In the genomic region with DNA sequence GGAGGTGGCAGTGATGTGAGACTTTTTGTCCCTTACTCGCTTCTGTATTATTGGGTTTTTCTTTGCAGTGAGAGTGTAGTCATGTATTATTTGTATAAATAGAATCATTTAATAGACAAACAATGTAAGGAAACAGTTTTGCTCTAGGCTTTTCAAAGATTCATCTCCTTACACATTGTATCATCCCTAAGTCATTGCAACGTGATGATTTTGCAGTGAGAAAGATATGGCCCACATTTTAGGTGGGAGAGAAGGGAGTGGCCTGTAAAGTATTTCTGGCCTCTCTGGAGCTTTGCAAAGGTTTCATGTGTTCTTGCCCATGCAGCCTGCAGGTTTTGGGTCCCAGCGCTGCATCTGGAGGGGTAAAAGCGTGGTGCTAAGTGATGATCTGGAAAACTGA, we compare ENCODE assay signal across 16 cellular contexts. TPM values are rescaled to one million over a fixed set of nuclear protein-coding genes. Genes with fewer than 3 reads are reported as not detected.
DNase-seq lines count a peak whose midpoint lies in the region; ATAC-seq, FAIRE-seq and TF ChIP-seq lines count a peak whose summit lies in the region.
"Had no signal": no experiment of that assay in that cellular context is flagged by ENCODE, and none has a peak within 500 bp of the region (broad histone marks: within the 10 kb centered on the region; RNA-seq: fewer than 3 reads in every experiment).

No MANE protein-coding gene starts in this region.

- FAIRE-seq in GM12891 (lab: Jason Lieb, UNC) = no peak
- FAIRE-seq: H1 had no signal

- no peak overlapping the region for H3K4me3 ChIP-seq in GM23338
- no peak overlapping the region for H3K4me3 ChIP-seq in esophagus squamous epithelium
- H3K4me3 ChIP-seq in sigmoid colon = no peak overlapping the region

- H4K20me1 ChIP-seq in GM23338 (replicated peaks; ENCODE audit: insufficient read depth) = no peaks in the 10 kb centered on the region

- H3K4me1 ChIP-seq in GM23338 (ENCODE audit: insufficient read depth) = peaks cover 6% of the 10 kb centered on the region; the same call in 1 of the 2 replicates
- H3K4me1 ChIP-seq in esophagus squamous epithelium = peaks cover 12 to 76% (median 26%) of the 10 kb centered on the region in 3 donors
- peaks cover 0 to 76% (median 71%) of the 10 kb centered on the region in 4 donors for H3K4me1 ChIP-seq in sigmoid colon

- no peak overlapping the region for H3K4me2 ChIP-seq in GM23338

- no peaks in the 10 kb centered on the region for H3K9me3 Mint-ChIP-seq in GM23338
- H3K9me3 Mint-ChIP-seq: HFFc6, IgD-negative memory B cell had no signal

- H3K4me1 Mint-ChIP-seq in GM23338 = peaks cover 55% of the 10 kb centered on the region

- H3K27ac ChIP-seq in GM23338 (ENCODE audit: low read depth) = no peak overlapping the region
- peak overlapping the region in 3 of 4 donors; percentile 1 to 13 (median 11) for H3K27ac ChIP-seq in esophagus squamous epithelium
- H3K27ac ChIP-seq in sigmoid colon = peak overlapping the region; percentile 77 to 87 (median 81)

- no peaks in the 10 kb centered on the region for H3F3A ChIP-seq in GM23338 (replicated peaks; ENCODE audit: low read depth)

- no peak overlapping the region for H3K4me3 Mint-ChIP-seq in GM23338
- H3K4me3 Mint-ChIP-seq: CD14-positive monocyte, HFFc6, IgD-negative memory B cell had no signal

- H3K27ac Mint-ChIP-seq in GM23338 = 0 out of 2 replicates have a peak overlapping the region, but pooled peaks have one; percentile 27
- H3K27ac Mint-ChIP-seq: CD14-positive monocyte, HFFc6 had no signal

- no peak for TF ChIP-seq EP300 in sigmoid colon (IDR thresholded peaks at IDR 0.05)

- H3K27me3 ChIP-seq in GM23338 (ENCODE audit: insufficient read depth) (no peaks in the 10 kb centered on the region), esophagus squamous epithelium (no peaks in the 10 kb centered on the region), sigmoid colon (no peaks in the 10 kb centered on the region)

- ATAC-seq in GM23338 = no peak

- H3K79me2 ChIP-seq in GM23338 (replicated peaks; ENCODE audit: insufficient read depth) = no peaks in the 10 kb centered on the region

- no peak overlapping the region for H2AFZ ChIP-seq in GM23338

- H3K9me3 ChIP-seq in esophagus squamous epithelium (no peaks in the 10 kb centered on the region), sigmoid colon (no peaks in the 10 kb centered on the region)

- no peaks in the 10 kb centered on the region for H3K36me3 Mint-ChIP-seq in GM23338 (ENCODE audit: low read depth)
- H3K36me3 Mint-ChIP-seq: IgD-negative memory B cell had no signal

- H3K36me3 ChIP-seq in GM23338 (ENCODE audit: insufficient read depth) (no peaks in the 10 kb centered on the region), esophagus squamous epithelium (no peaks in the 10 kb centered on the region), sigmoid colon (no peaks in the 10 kb centered on the region)

- intact Hi-C loops in esophagus squamous epithelium (cut with DNase I) (no loop called here), sigmoid colon (cut with DNase I) (no loop called here)

- no peak for TF ChIP-seq CTCF in GM23338 (conservative IDR thresholded peaks at IDR 0.05; ENCODE audit: low read depth in 2 of 2)
- TF ChIP-seq CTCF in esophagus squamous epithelium (IDR thresholded peaks at IDR 0.05) = no peak
- TF ChIP-seq CTCF in sigmoid colon (IDR thresholded peaks at IDR 0.05) = no peak

- H3K27me3 Mint-ChIP-seq in GM23338 (ENCODE audit: insufficient read depth, low read depth, poor library complexity) = peaks cover 2% of the 10 kb centered on the region

- no peaks in the 10 kb centered on the region for H3K9me2 ChIP-seq in GM23338 (ENCODE audit: insufficient read depth)

- DNase-seq in GM23338 (ENCODE audit: low spot score) (no peak), NCI-H226 (peak; percentile 53), esophagus squamous epithelium (lab: John Stamatoyannopoulos, UW) (no peak), sigmoid colon (no peak), SIG-M5 (lab: John Stamatoyannopoulos, UW) (no peak), GM12891 (ENCODE audit: insufficient read length, low spot score) (no peak), CD1c-positive myeloid dendritic cell (ENCODE audit: extremely low spot score) (no peak)
- DNase-seq: AML-193, HFFc6, MV-4-11, NCI-H1930, NCI-H446 treated with DMSO at 0.1 percent for 48 hours, NCI-H748 treated with DMSO at 0.1 percent for 48 hours had no signal

- 78 to 85% methylated on average over 4 of the region's 4 CpGs for WGBS in esophagus squamous epithelium, 2 donors
- WGBS in sigmoid colon, 2 donors = 87 to 89% methylated on average over 4 of the region's 4 CpGs

- TF ChIP-seq POLR2A in esophagus squamous epithelium (IDR thresholded peaks at IDR 0.05) = no peak
- no peak for TF ChIP-seq POLR2A in sigmoid colon (IDR thresholded peaks at IDR 0.05)
- no peak for TF ChIP-seq POLR2A in GM12891 (IDR thresholded peaks at IDR 0.05; ENCODE audit: low read depth, low read length)

TF ChIP-seq in GM23338, 12 proteins besides CTCF, POLR2A, EP300 and RAD21 (continues in another document):
- TF ChIP-seq JUNB (IDR thresholded peaks at IDR 0.05; ENCODE audit: unreplicated experiment) (no peak), NANOG (IDR thresholded peaks at IDR 0.05; ENCODE audit: borderline replicate concordance) (no peak)
- TF ChIP-seq, protein P1, sequence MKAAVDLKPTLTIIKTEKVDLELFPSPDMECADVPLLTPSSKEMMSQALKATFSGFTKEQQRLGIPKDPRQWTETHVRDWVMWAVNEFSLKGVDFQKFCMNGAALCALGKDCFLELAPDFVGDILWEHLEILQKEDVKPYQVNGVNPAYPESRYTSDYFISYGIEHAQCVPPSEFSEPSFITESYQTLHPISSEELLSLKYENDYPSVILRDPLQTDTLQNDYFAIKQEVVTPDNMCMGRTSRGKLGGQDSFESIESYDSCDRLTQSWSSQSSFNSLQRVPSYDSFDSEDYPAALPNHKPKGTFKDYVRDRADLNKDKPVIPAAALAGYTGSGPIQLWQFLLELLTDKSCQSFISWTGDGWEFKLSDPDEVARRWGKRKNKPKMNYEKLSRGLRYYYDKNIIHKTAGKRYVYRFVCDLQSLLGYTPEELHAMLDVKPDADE (IDR thresholded peaks at IDR 0.05) = no peak

TF ChIP-seq in GM12891, 5 proteins besides CTCF, POLR2A, EP300 and RAD21:
- TF ChIP-seq POU2F2 (IDR thresholded peaks at IDR 0.05; ENCODE audit: low read depth, low read length) (no peak), POLR2AphosphoS5 (IDR thresholded peaks at IDR 0.05; ENCODE audit: low read depth, low read length) (no peak), TAF1 (IDR thresholded peaks at IDR 0.05; ENCODE audit: low read depth, low read length) (no peak), SPI1 (IDR thresholded peaks at IDR 0.05; ENCODE audit: low read depth, low read length) (no peak), PAX5 (IDR thresholded peaks at IDR 0.05; ENCODE audit: insufficient read depth, low read length, severe bottlenecking) (no peak)
TF ChIP-seq in GM12891: peak in this region for 0.

RNA-seq across cellular contexts. Expression of gene EEPD1, which starts 52.2 kb away (rescaled TPM):
- total RNA-seq in GM23338 (2014; rRNA removed; shearing (Covaris generic)) = 12.4 and 17.1 TPM in 2 replicates
- polyA plus RNA-seq in GM23338 (2016; fragmentation: Nextera tagmentation; extraction: Ambion mirVana) (4.1 and 6.0 TPM in 2 replicates), sigmoid colon (10 to 100 TPM in 2 of 3 donors, 1 to 10 TPM in 1; 6.6 to 16.6 (median 14.3) TPM)
- total RNA-seq in esophagus squamous epithelium (10 to 100 TPM in 1 of 4 donors, 1 to 10 TPM in 3; 2.3 to 10.2 (median 4.8) TPM), sigmoid colon (10 to 100 TPM; 10.9 to 18.1 (median 13.5) TPM)
- 0.28 TPM for polyA plus RNA-seq in GM12891 (2012; ENCODE audit: low read depth, missing spikeins)
